10 cellular contexts compared by ENCODE assay signal in the genomic region with DNA sequence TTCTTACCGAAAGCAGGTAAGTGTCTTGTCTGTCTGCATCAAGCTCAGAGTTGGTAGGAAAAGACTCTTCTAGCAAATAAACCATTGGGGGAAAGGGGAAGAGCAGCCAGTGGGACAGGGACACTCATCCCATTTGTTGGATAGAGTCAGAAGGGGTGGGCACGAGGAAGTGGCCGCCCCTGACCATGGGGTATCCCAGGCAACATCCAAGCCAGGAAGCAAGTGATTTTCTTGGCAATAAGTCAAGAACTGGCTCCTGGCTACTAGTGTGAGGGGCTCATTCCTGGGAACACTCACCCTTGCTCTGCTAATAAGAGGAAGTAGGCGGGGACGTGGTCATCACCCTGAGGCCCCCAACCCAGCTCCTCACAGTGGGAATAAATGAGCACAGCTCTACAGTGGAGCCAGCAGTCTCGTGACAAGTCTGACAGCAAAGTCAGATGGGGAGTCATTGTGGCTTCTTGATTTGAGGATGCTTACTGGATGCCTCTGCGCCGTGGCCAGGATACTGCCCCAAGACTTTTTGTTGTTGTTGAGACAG. TPM values are rescaled to one million over a fixed set of nuclear protein-coding genes. Genes with fewer than 3 reads are reported as not detected.
A peak's percentile ranks its signal among the peaks of the same experiment; 100 is the strongest.
DNase-seq lines count a peak whose midpoint lies in the region; TF ChIP-seq lines count a peak whose summit lies in the region.
"Had no signal": no experiment of that assay in that cellular context is flagged by ENCODE, and none has a peak within 500 bp of the region (broad histone marks: within the 10 kb centered on the region; RNA-seq: fewer than 3 reads in every experiment).

No MANE protein-coding gene starts in this region.

- H3K27me3 ChIP-seq in SJCRH30, result no peaks in the 10 kb centered on the region

- H3K9me3 Mint-ChIP-seq in osteocyte (ENCODE audit: unreplicated experiment), result no peaks in the 10 kb centered on the region
- H3K9me3 Mint-ChIP-seq in T-helper 2 cell treated with Interferon-gamma antibody and Interleukin-4, amounts not matched to agents 5 μg/mL and 100 μg/mL, for 36 hours, result no peaks in the 10 kb centered on the region
- H3K9me3 Mint-ChIP-seq in activated CD4-positive, alpha-beta T cell treated with anti-CD3 and anti-CD28 coated beads, Interleukin-2, amount 10 ng/mL, durations not matched to agents 7 days and 5 days, result no peaks in the 10 kb centered on the region
- H3K9me3 Mint-ChIP-seq: activated naive CD8-positive, alpha-beta T cell treated with anti-CD3 and anti-CD28 coated beads for 36 hours; stimulated activated naive CD8-positive, alpha-beta T cell treated with anti-CD3 and anti-CD28 coated beads, Interleukin-15, Interleukin-2, amounts not matched to agents 100 ng/mL and 50 ng/mL, for 24 hours had no signal

- DNase-seq in Caki2 (ENCODE audit: low read depth), result peak; percentile 41
- DNase-seq in SJCRH30, result peak; percentile 32 to 59
- peak; percentile 26 for DNase-seq in glomerular visceral epithelial cell (ENCODE audit: extremely low spot score)
- DNase-seq in osteocyte (ENCODE audit: extremely low spot score, unreplicated experiment), result no peak
- DNase-seq in T-helper 2 cell treated with Interferon-gamma antibody and Interleukin-4, amounts not matched to agents 5 μg/mL and 100 μg/mL, for 36 hours (ENCODE audit: low spot score), result no peak
- DNase-seq in activated CD4-positive, alpha-beta T cell treated with anti-CD3 and anti-CD28 coated beads, Interleukin-2, amount 10 ng/mL, durations not matched to agents 7 days and 5 days, result no peak
- no peak for DNase-seq in T-helper 9 cell
- no peak for DNase-seq in NCI-H345 (lab: John Stamatoyannopoulos, UW)
- DNase-seq: activated naive CD8-positive, alpha-beta T cell treated with anti-CD3 and anti-CD28 coated beads for 36 hours had no signal

- H3K4me3 ChIP-seq in SJCRH30, result no peak overlapping the region

- H3K27me3 Mint-ChIP-seq in osteocyte (ENCODE audit: unreplicated experiment), result no peaks in the 10 kb centered on the region
- no peaks in the 10 kb centered on the region for H3K27me3 Mint-ChIP-seq in T-helper 2 cell treated with Interferon-gamma antibody and Interleukin-4, amounts not matched to agents 5 μg/mL and 100 μg/mL, for 36 hours (ENCODE audit: low read depth)
- H3K27me3 Mint-ChIP-seq in activated CD4-positive, alpha-beta T cell treated with anti-CD3 and anti-CD28 coated beads, Interleukin-2, amount 10 ng/mL, durations not matched to agents 7 days and 5 days, result no peaks in the 10 kb centered on the region

- H3K36me3 ChIP-seq in SJCRH30, result no peaks in the 10 kb centered on the region

- peak overlapping the region; percentile 48 for H3K27ac Mint-ChIP-seq in osteocyte (ENCODE audit: unreplicated experiment)
- no peak overlapping the region for H3K27ac Mint-ChIP-seq in T-helper 2 cell treated with Interferon-gamma antibody and Interleukin-4, amounts not matched to agents 5 μg/mL and 100 μg/mL, for 36 hours
- no peak overlapping the region for H3K27ac Mint-ChIP-seq in activated CD4-positive, alpha-beta T cell treated with anti-CD3 and anti-CD28 coated beads, Interleukin-2, amount 10 ng/mL, durations not matched to agents 7 days and 5 days
- H3K27ac Mint-ChIP-seq: activated naive CD8-positive, alpha-beta T cell treated with anti-CD3 and anti-CD28 coated beads for 36 hours had no signal

- peaks cover 25% of the 10 kb centered on the region for H3K4me1 Mint-ChIP-seq in osteocyte (ENCODE audit: unreplicated experiment)
- no peaks in the 10 kb centered on the region for H3K4me1 Mint-ChIP-seq in T-helper 2 cell treated with Interferon-gamma antibody and Interleukin-4, amounts not matched to agents 5 μg/mL and 100 μg/mL, for 36 hours (ENCODE audit: low read depth)
- H3K4me1 Mint-ChIP-seq in activated CD4-positive, alpha-beta T cell treated with anti-CD3 and anti-CD28 coated beads, Interleukin-2, amount 10 ng/mL, durations not matched to agents 7 days and 5 days, result no peaks in the 10 kb centered on the region
- H3K4me1 Mint-ChIP-seq: activated naive CD8-positive, alpha-beta T cell treated with anti-CD3 and anti-CD28 coated beads for 36 hours had no signal

- peak overlapping the region; percentile 50 for H3K4me3 Mint-ChIP-seq in osteocyte (ENCODE audit: unreplicated experiment)
- H3K4me3 Mint-ChIP-seq in T-helper 2 cell treated with Interferon-gamma antibody and Interleukin-4, amounts not matched to agents 5 μg/mL and 100 μg/mL, for 36 hours, result no peak overlapping the region
- H3K4me3 Mint-ChIP-seq in activated CD4-positive, alpha-beta T cell treated with anti-CD3 and anti-CD28 coated beads, Interleukin-2, amount 10 ng/mL, durations not matched to agents 7 days and 5 days, result no peak overlapping the region
- H3K4me3 Mint-ChIP-seq: activated naive CD8-positive, alpha-beta T cell treated with anti-CD3 and anti-CD28 coated beads for 36 hours; stimulated activated naive CD8-positive, alpha-beta T cell treated with anti-CD3 and anti-CD28 coated beads, Interleukin-15, Interleukin-2, amounts not matched to agents 100 ng/mL and 50 ng/mL, for 24 hours had no signal

- no peak overlapping the region for H3K27ac ChIP-seq in SJCRH30

- TF ChIP-seq CTCF in osteocyte (IDR thresholded peaks at IDR 0.05), result no peak

- in situ Hi-C loops in Caki2 (cut with HindIII; ENCODE audit: low pct_unique_long_range_greater_than_20kb, low sequenced_read_pairs), result no loop called here

- POLR2A ChIA-PET in activated CD4-positive, alpha-beta T cell treated with anti-CD3 and anti-CD28 coated beads, Interleukin-2, amount 10 ng/mL, durations not matched to agents 7 days and 5 days (lab: Charles Lee), result no interaction called here

- H3K4me1 ChIP-seq in SJCRH30, result peaks cover 24% of the 10 kb centered on the region

- CTCF ChIA-PET in activated CD4-positive, alpha-beta T cell treated with anti-CD3 and anti-CD28 coated beads, Interleukin-2, amount 10 ng/mL, durations not matched to agents 7 days and 5 days (lab: Charles Lee), result interaction anchor here (1.1 kb wide), 1 partner anchor 11 kb away, joined by 3 read pairs; no protein-coding TSS in a partner anchor

- no peaks in the 10 kb centered on the region for H3K9me3 ChIP-seq in SJCRH30 (replicated peaks)

- H3K36me3 Mint-ChIP-seq in osteocyte (ENCODE audit: unreplicated experiment), result no peaks in the 10 kb centered on the region
- H3K36me3 Mint-ChIP-seq in T-helper 2 cell treated with Interferon-gamma antibody and Interleukin-4, amounts not matched to agents 5 μg/mL and 100 μg/mL, for 36 hours (ENCODE audit: low read depth), result no peaks in the 10 kb centered on the region
- H3K36me3 Mint-ChIP-seq in activated CD4-positive, alpha-beta T cell treated with anti-CD3 and anti-CD28 coated beads, Interleukin-2, amount 10 ng/mL, durations not matched to agents 7 days and 5 days (ENCODE audit: low read depth), result no peaks in the 10 kb centered on the region
- H3K36me3 Mint-ChIP-seq: activated naive CD8-positive, alpha-beta T cell treated with anti-CD3 and anti-CD28 coated beads for 36 hours had no signal

RNA-seq across cellular contexts. Expression of a gene that starts 6.7 kb away (rescaled TPM):
- not detected in 2 replicates for total RNA-seq in Caki2 (2014; rRNA removed; shearing (Covaris generic); ENCODE audit: low replicate concordance)
- total RNA-seq in SJCRH30 (2014; rRNA removed; shearing (Covaris generic)), result 0.43 and 0.67 TPM in 2 replicates
- total RNA-seq in osteocyte, result not detected in 2 replicates
- total RNA-seq in activated CD4-positive, alpha-beta T cell treated with anti-CD3 and anti-CD28 coated beads, Interleukin-2, amount 10 ng/mL, durations not matched to agents 7 days and 5 days, result not detected
- total RNA-seq: activated naive CD8-positive, alpha-beta T cell treated with anti-CD3 and anti-CD28 coated beads for 36 hours had no signal

RNA-seq across cellular contexts. Expression of a gene that starts 58.5 kb away (rescaled TPM):
- 271 and 299 TPM in 2 replicates for total RNA-seq in Caki2 (2014; rRNA removed; shearing (Covaris generic); ENCODE audit: low replicate concordance)
- total RNA-seq in SJCRH30 (2014; rRNA removed; shearing (Covaris generic)), result 88.5 and 92.0 TPM in 2 replicates
- 119 and 123 TPM in 2 replicates for total RNA-seq in osteocyte
- 10 to 100 TPM; 89.9 to 98.4 TPM for total RNA-seq in activated CD4-positive, alpha-beta T cell treated with anti-CD3 and anti-CD28 coated beads, Interleukin-2, amount 10 ng/mL, durations not matched to agents 7 days and 5 days

Comparison
In these comparisons a context has a peak if more than half of its experiments do, and no peak if none do; other contexts are left out.
1. DNase-seq: peak in Caki2 (single experiment), SJCRH30 (2 of 2) and glomerular visceral epithelial cell (single experiment); none in osteocyte (single experiment), T-helper 2 cell treated with Interferon-gamma antibody and Interleukin-4, amounts not matched to agents 5 μg/mL and 100 μg/mL, for 36 hours (single experiment), activated CD4-positive, alpha-beta T cell treated with anti-CD3 and anti-CD28 coated beads, Interleukin-2, amount 10 ng/mL, durations not matched to agents 7 days and 5 days (single experiment), T-helper 9 cell (single experiment) and NCI-H345 (single experiment).